12 cellular contexts compared by ENCODE assay signal in genomic region chr18:69359768-69360167, GRCh38. TPM values are rescaled to one million over a fixed set of nuclear protein-coding genes. Genes with fewer than 3 reads are reported as not detected.
"Had no signal": no experiment of that assay in that cellular context is flagged by ENCODE, and none has a peak within 500 bp of the region (broad histone marks: within the 10 kb centered on the region; RNA-seq: fewer than 3 reads in every experiment).

No MANE protein-coding gene starts in this region.

RNA-seq across cellular contexts. Expression of gene DOK6, which starts 40.9 kb away (rescaled TPM):
- total RNA-seq: activated B cell treated with CpG ODN at 0.5 μM for 24 hours; activated CD4-positive, alpha-beta memory T cell treated with anti-CD3 and anti-CD28 coated beads for 36 hours; activated CD4-positive, alpha-beta memory T cell treated with anti-CD3 and anti-CD28 coated beads, Interleukin-2, amount 10 ng/mL, durations not matched to agents 7 days and 5 days; activated CD4-positive, alpha-beta T cell treated with anti-CD3 and anti-CD28 coated beads for 36 hours; activated CD4-positive, alpha-beta T cell treated with anti-CD3 and anti-CD28 coated beads, Interleukin-2, amount 10 ng/mL, durations not matched to agents 24 days and 14 days; activated CD4-positive, alpha-beta T cell treated with anti-CD3 and anti-CD28 coated beads, Interleukin-2, amount 10 ng/mL, durations not matched to agents 7 days and 5 days; activated CD8-positive, alpha-beta memory T cell treated with anti-CD3 and anti-CD28 coated beads for 36 hours; activated CD8-positive, alpha-beta memory T cell treated with anti-CD3 and anti-CD28 coated beads, Interleukin-2, amount 10 ng/mL, durations not matched to agents 7 days and 5 days; activated CD8-positive, alpha-beta T cell treated with anti-CD3 and anti-CD28 coated beads for 36 hours; activated CD8-positive, alpha-beta T cell treated with anti-CD3 and anti-CD28 coated beads, Interleukin-2, amount 10 ng/mL, durations not matched to agents 7 days and 5 days; T-helper 1 cell treated with Interleukin-12 subunit alpha and Interleukin-12 subunit beta and Interleukin-4 antibody, amounts not matched to agents 30 ng/mL and 1 ng/mL, for 36 hours; T-helper 2 cell treated with Interferon-gamma antibody and Interleukin-4, amounts not matched to agents 100 ng/mL and 5 ng/mL, for 36 hours had no signal
